ENCODE assay signal across 20 cellular contexts in the genomic region with DNA sequence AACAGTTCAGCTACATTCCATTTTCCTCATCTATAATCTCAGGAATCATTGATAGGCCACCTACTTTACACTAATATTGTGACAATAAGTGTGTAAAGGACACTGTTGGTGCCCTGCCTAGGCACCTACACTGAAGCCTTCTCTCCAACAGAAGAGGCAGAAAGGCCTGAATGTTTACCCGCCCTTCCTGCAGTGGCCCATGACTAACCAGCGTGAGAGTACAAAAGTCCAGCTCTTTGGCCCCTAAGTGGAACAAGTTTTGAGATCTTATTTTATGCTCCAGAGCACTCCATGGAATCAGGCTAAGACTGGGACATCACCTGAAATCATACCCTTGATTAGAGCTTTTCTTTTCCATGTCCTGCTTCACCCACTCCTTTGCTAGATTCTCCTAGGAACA.
DNase-seq lines count a peak whose midpoint lies in the region; ATAC-seq, FAIRE-seq and TF ChIP-seq lines count a peak whose summit lies in the region.
"Had no signal": no experiment of that assay in that cellular context is flagged by ENCODE, and none has a peak within 500 bp of the region (broad histone marks: within the 10 kb centered on the region; RNA-seq: fewer than 3 reads in every experiment).

No MANE protein-coding gene starts in this region.

- H3K27me3 ChIP-seq in HepG2 (ENCODE audit: control insufficient read depth in 1 of 2, insufficient read depth in 2 of 2, low read length in 2 of 2) (no peaks in the 10 kb centered on the region), right lobe of liver (no peaks in the 10 kb centered on the region), colonic mucosa (no peaks in the 10 kb centered on the region)
- H3K27me3 ChIP-seq: BLaER1 treated with 17β-estradiol and CSF1 and Interleukin-3, amounts not matched to agents 10 nM and 100 nM had no signal

- H3K27me3 Mint-ChIP-seq in nephron (ENCODE audit: low read depth): no peaks in the 10 kb centered on the region

- H3K9me3 ChIP-seq in HepG2 (ENCODE audit: low read length) (no peaks in the 10 kb centered on the region), right lobe of liver (no peaks in the 10 kb centered on the region), colonic mucosa (no peaks in the 10 kb centered on the region)
- H3K9me3 ChIP-seq: A549; BLaER1 treated with 17β-estradiol and CSF1 and Interleukin-3, amounts not matched to agents 10 nM and 100 nM had no signal

- TF ChIP-seq EP300 in HepG2 (IDR thresholded peaks at IDR 0.05; ENCODE audit: low read depth in 2 of 2, low read length in 2 of 2) (no peak), HepG2 (CRISPR knock-in tag; IDR thresholded peaks at IDR 0.05; ENCODE audit: borderline replicate concordance) (no peak)

- H3K79me2 ChIP-seq in HepG2 (ENCODE audit: insufficient read depth, low read length): no peaks in the 10 kb centered on the region

- ATAC-seq in HepG2 (peak; percentile 99), right lobe of liver (no peak), GM21717 (IDR thresholded peaks at IDR 0.05; ENCODE audit: unreplicated experiment) (no peak)
- ATAC-seq: A549, K562 had no signal

- no peak for TF ChIP-seq POLR2A in HepG2 (IDR thresholded peaks at IDR 0.05; ENCODE audit: insufficient read depth in 1 of 2, low read depth in 2 of 2, low read length in 2 of 2)
- TF ChIP-seq POLR2A in right lobe of liver (IDR thresholded peaks at IDR 0.05): no peak

- H3K36me3 Mint-ChIP-seq in nephron (ENCODE audit: low read depth): no peaks in the 10 kb centered on the region
- H3K36me3 Mint-ChIP-seq: CD8-positive, alpha-beta memory T cell had no signal

- H2AFZ ChIP-seq in HepG2 (ENCODE audit: low read length): no peak overlapping the region

- TF ChIP-seq CTCF in HepG2 (CRISPR knock-in tag; IDR thresholded peaks at IDR 0.05): no peak
- no peak for TF ChIP-seq CTCF in right lobe of liver (IDR thresholded peaks at IDR 0.05)
- no peak for TF ChIP-seq CTCF in colonic mucosa (IDR thresholded peaks at IDR 0.05)
- TF ChIP-seq CTCF in nephron (IDR thresholded peaks at IDR 0.05; ENCODE audit: unreplicated experiment in 3 of 3): no peak
- TF ChIP-seq CTCF in GM10266 (IDR thresholded peaks at IDR 0.05; ENCODE audit: control insufficient read depth, insufficient read depth, low read depth, missing control alignments): no peak

- H3K27ac ChIP-seq in HepG2 (ENCODE audit: extremely low read length, insufficient read depth, low read length) (no peak overlapping the region), right lobe of liver (no peak overlapping the region), colonic mucosa (no peak overlapping the region)
- H3K27ac ChIP-seq: A549; BLaER1 treated with 17β-estradiol and CSF1 and Interleukin-3, amounts not matched to agents 10 nM and 100 nM; HL-60 had no signal

- POLR2A ChIA-PET in HepG2 (lab: Yijun Ruan, JAX): no interaction called here

- no peak overlapping the region for H3K4me3 Mint-ChIP-seq in nephron
- H3K4me3 Mint-ChIP-seq: CD8-positive, alpha-beta memory T cell had no signal

- H3K27ac Mint-ChIP-seq in nephron: peak overlapping the region; percentile 51 to 69 (median 61)
- H3K27ac Mint-ChIP-seq: CD8-positive, alpha-beta memory T cell had no signal

- intact Hi-C loops in HepG2 (cut with micrococcal nuclease; ENCODE audit: unreplicated experiment) (no loop called here), right lobe of liver (cut with DNase I) (no loop called here), colonic mucosa (cut with DNase I) (no loop called here)

- BruUV-seq in HepG2 (replicated peaks; lab: Mats Ljungman, UMichigan): no TSS peak

- FAIRE-seq in HepG2 (lab: Jason Lieb, UNC): peak; percentile 88
- FAIRE-seq: A549, GM12892, H1, K562 had no signal

- DNase-seq in HepG2 (ENCODE audit: low spot score) (peak; percentile 46), right lobe of liver (no peak), colonic mucosa (peak; percentile 55), cortex of kidney (lab: John Stamatoyannopoulos, UW) (no peak), GM10266 (ENCODE audit: extremely low spot score) (no peak)
- DNase-seq: CD8-positive, alpha-beta memory T cell; GF-D8; NCI-H1417 treated with DMSO at 0.1 percent for 48 hours; NCI-H1930; NCI-H2171; NCI-H446 treated with DMSO at 0.1 percent for 48 hours; NCI-H748 treated with DMSO at 0.1 percent for 48 hours had no signal

- H4K20me1 ChIP-seq in HepG2 (ENCODE audit: insufficient read depth, low read length): no peaks in the 10 kb centered on the region
- H4K20me1 ChIP-seq: BLaER1 treated with 17β-estradiol and CSF1 and Interleukin-3, amounts not matched to agents 10 nM and 100 nM had no signal

- H3K4me2 ChIP-seq in HepG2 (ENCODE audit: low read depth, low read length): peak overlapping the region; percentile 28; the same call in 1 of the 2 replicates
- H3K4me2 ChIP-seq: A549; BLaER1 treated with 17β-estradiol and CSF1 and Interleukin-3, amounts not matched to agents 10 nM and 100 nM had no signal

- 5% methylated on average over 2 of the region's 2 CpGs for WGBS in HepG2 (ENCODE audit: low lambda C conversion rate)
- 61% methylated on average over 2 of the region's 2 CpGs for WGBS in right lobe of liver (ENCODE audit: insufficient coverage, low coverage, low lambda C conversion rate, missing lambda C conversion rate)

- CTCF ChIA-PET in HepG2 (lab: Yijun Ruan, JAX; ENCODE audit: low intra/inter-chr PET ratio, low total read pairs): no interaction called here

- TF ChIP-seq RAD21 in HepG2 (CRISPR knock-in tag; IDR thresholded peaks at IDR 0.05): no peak

- no peak overlapping the region for H3K4me3 ChIP-seq in HepG2 (replicated peaks in 1 of 3; ENCODE audit: insufficient read depth in 1 of 3, low read depth in 2 of 3, low read length in 3 of 3)
- no peak overlapping the region for H3K4me3 ChIP-seq in right lobe of liver
- no peak overlapping the region for H3K4me3 ChIP-seq in colonic mucosa
- H3K4me3 ChIP-seq: A549; BLaER1 treated with 17β-estradiol and CSF1 and Interleukin-3, amounts not matched to agents 10 nM and 100 nM; K562 had no signal

- in situ Hi-C loops in HepG2 (cut with HindIII; ENCODE audit: extremely low pct_ligation_motif_present, low pct_unique_long_range_greater_than_20kb): no loop called here

- no peak overlapping the region for H3K9ac ChIP-seq in HepG2 (ENCODE audit: insufficient read depth, low read depth, low read length)
- H3K9ac ChIP-seq in colonic mucosa (ENCODE audit: low read depth in 2 of 2, low read length in 2 of 2): no peak overlapping the region
- H3K9ac ChIP-seq: BLaER1 treated with 17β-estradiol and CSF1 and Interleukin-3, amounts not matched to agents 10 nM and 100 nM had no signal

- no peaks in the 10 kb centered on the region for H3K36me3 ChIP-seq in HepG2 (replicated peaks in 1 of 2; ENCODE audit: control insufficient read depth in 1 of 2, insufficient read depth in 2 of 2, low read length in 2 of 2)
- no peaks in the 10 kb centered on the region for H3K36me3 ChIP-seq in right lobe of liver
- no peaks in the 10 kb centered on the region for H3K36me3 ChIP-seq in colonic mucosa
- H3K36me3 ChIP-seq: BLaER1 treated with 17β-estradiol and CSF1 and Interleukin-3, amounts not matched to agents 10 nM and 100 nM had no signal

- H3K9me3 Mint-ChIP-seq in nephron: no peaks in the 10 kb centered on the region
- H3K9me3 Mint-ChIP-seq: CD8-positive, alpha-beta memory T cell had no signal

- no peaks in the 10 kb centered on the region for H3K4me1 Mint-ChIP-seq in nephron
- H3K4me1 Mint-ChIP-seq: CD8-positive, alpha-beta memory T cell had no signal

- H3K4me1 ChIP-seq in HepG2 (ENCODE audit: insufficient read depth, low read length) (peaks cover 11% of the 10 kb centered on the region; the same call in 1 of the 2 replicates), right lobe of liver (no peaks in the 10 kb centered on the region), colonic mucosa (no peaks in the 10 kb centered on the region)
- H3K4me1 ChIP-seq: A549; BLaER1 treated with 17β-estradiol and CSF1 and Interleukin-3, amounts not matched to agents 10 nM and 100 nM had no signal

TF ChIP-seq in HepG2, 621 proteins besides CTCF, POLR2A, EP300 and RAD21 (continues in another document):
- no peak for TF ChIP-seq SATB2 (CRISPR knock-in tag; IDR thresholded peaks at IDR 0.05)
- peak; percentile 74 for TF ChIP-seq ZNF644 (CRISPR knock-in tag; IDR thresholded peaks at IDR 0.05; ENCODE audit: low read depth)
- no peak for TF ChIP-seq MLLT10 (CRISPR knock-in tag; IDR thresholded peaks at IDR 0.05)
- peak; percentile 67 for TF ChIP-seq FOSL2 (CRISPR knock-in tag; IDR thresholded peaks at IDR 0.05)
- no peak for TF ChIP-seq NONO (IDR thresholded peaks at IDR 0.05)
- 0 out of 2 replicates have a peak, but pooled peaks have one; percentile 19 for TF ChIP-seq NONO (CRISPR knock-in tag; conservative IDR thresholded peaks at IDR 0.05)
- TF ChIP-seq, protein P1, sequence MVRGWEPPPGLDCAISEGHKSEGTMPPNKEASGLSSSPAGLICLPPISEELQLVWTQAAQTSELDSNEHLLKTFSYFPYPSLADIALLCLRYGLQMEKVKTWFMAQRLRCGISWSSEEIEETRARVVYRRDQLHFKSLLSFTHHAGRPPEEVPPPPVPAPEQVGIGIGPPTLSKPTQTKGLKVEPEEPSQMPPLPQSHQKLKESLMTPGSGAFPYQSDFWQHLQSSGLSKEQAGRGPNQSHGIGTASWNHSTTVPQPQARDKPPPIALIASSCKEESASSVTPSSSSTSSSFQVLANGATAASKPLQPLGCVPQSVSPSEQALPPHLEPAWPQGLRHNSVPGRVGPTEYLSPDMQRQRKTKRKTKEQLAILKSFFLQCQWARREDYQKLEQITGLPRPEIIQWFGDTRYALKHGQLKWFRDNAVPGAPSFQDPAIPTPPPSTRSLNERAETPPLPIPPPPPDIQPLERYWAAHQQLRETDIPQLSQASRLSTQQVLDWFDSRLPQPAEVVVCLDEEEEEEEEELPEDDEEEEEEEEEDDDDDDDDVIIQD (CRISPR knock-in tag; IDR thresholded peaks at IDR 0.05; ENCODE audit: low read depth): peak; percentile 75; the same call in 1 of the 2 replicates
- TF ChIP-seq FOXA3 (CRISPR knock-in tag; IDR thresholded peaks at IDR 0.05): peak; percentile 54
- TF ChIP-seq, protein P2, sequence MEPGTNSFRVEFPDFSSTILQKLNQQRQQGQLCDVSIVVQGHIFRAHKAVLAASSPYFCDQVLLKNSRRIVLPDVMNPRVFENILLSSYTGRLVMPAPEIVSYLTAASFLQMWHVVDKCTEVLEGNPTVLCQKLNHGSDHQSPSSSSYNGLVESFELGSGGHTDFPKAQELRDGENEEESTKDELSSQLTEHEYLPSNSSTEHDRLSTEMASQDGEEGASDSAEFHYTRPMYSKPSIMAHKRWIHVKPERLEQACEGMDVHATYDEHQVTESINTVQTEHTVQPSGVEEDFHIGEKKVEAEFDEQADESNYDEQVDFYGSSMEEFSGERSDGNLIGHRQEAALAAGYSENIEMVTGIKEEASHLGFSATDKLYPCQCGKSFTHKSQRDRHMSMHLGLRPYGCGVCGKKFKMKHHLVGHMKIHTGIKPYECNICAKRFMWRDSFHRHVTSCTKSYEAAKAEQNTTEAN (CRISPR knock-in tag; conservative IDR thresholded peaks at IDR 0.05): peak; percentile 97
- no peak for TF ChIP-seq WIZ (CRISPR knock-in tag; IDR thresholded peaks at IDR 0.05)

Comparison
In these comparisons a context has a peak if more than half of its experiments do, and no peak if none do; other contexts are left out.
1. DNase-seq: peak in HepG2 (single experiment) and colonic mucosa (single experiment); none in right lobe of liver (0 of 3), cortex of kidney (single experiment) and GM10266 (single experiment).